Comparison of ENCODE assay signal across 8 cellular contexts in genomic region chr2:218291934-218292699, GRCh38. TPM values are rescaled to one million over a fixed set of nuclear protein-coding genes. Genes with fewer than 3 reads are reported as not detected.
A peak's percentile ranks its signal among the peaks of the same experiment; 100 is the strongest.
DNase-seq lines count a peak whose midpoint lies in the region; ATAC-seq and TF ChIP-seq lines count a peak whose summit lies in the region.

TSS of gene TMBIM1 (minus strand) at chr2:218292503. CDS start at chr2:218282141, 10,362 bp downstream.

- H3K4me3 Mint-ChIP-seq in nephron: peak within 1 kb of the TSS; percentile 63 to 89 (median 87)
- peak within 1 kb of the TSS; percentile 90 to 93 for H3K4me3 Mint-ChIP-seq in stimulated activated naive CD8-positive, alpha-beta T cell treated with anti-CD3 and anti-CD28 coated beads, Interleukin-15, amount 100 ng/mL, for 72 hours

- H3K9me2 ChIP-seq in OCI-LY7 (ENCODE audit: insufficient read depth, low read length): no peaks in the 10 kb centered on the region

- intact Hi-C loops in OCI-LY7 (cut with micrococcal nuclease; ENCODE audit: unreplicated experiment): loop anchor here (1.0 to 5.0 kb wide), 5 partner anchors 20 to 175 kb away; partner anchors contain the start of gene CTDSP1

- peaks cover 62% of the 10 kb centered on the region for H3K4me1 Mint-ChIP-seq in nephron
- H3K4me1 Mint-ChIP-seq in stimulated activated naive CD8-positive, alpha-beta T cell treated with anti-CD3 and anti-CD28 coated beads, Interleukin-15, amount 100 ng/mL, for 72 hours: peaks cover 74% of the 10 kb centered on the region

- H3K9me3 ChIP-seq in OCI-LY7 (ENCODE audit: low read length): no peaks in the 10 kb centered on the region

- peak; percentile 59 for ATAC-seq in GM18517 (IDR thresholded peaks at IDR 0.05; ENCODE audit: unreplicated experiment)
- ATAC-seq in HG03025 (IDR thresholded peaks at IDR 0.05; ENCODE audit: low FRiP score, unreplicated experiment): peak; percentile 68
- ATAC-seq in stimulated activated naive CD8-positive, alpha-beta T cell treated with anti-CD3 and anti-CD28 coated beads, Interleukin-15, amount 100 ng/mL, for 72 hours: peak; percentile 93

- no peaks in the 10 kb centered on the region for H3K36me3 ChIP-seq in OCI-LY7 (ENCODE audit: insufficient read depth, low read length)

- peak within 1 kb of the TSS; percentile 74; the same call in 1 of the 2 replicates for H2AFZ ChIP-seq in OCI-LY7 (ENCODE audit: low read length)

- peaks cover 35% of the 10 kb centered on the region for H3K79me2 ChIP-seq in OCI-LY7 (ENCODE audit: insufficient read depth, low read depth, low read length)

- DNase-seq in 8988T: peak; percentile 97
- peak; percentile 86 for DNase-seq in OCI-LY7 (ENCODE audit: low spot score)
- DNase-seq in activated T-helper 1 cell treated with anti-CD3 and anti-CD28 coated beads, Interleukin-2, amount 50 U/mL, for 16 hours (ENCODE audit: low read depth in 1 of 2, low spot score in 1 of 2): peak; percentile 56 to 71
- DNase-seq in fibroblast of mammary gland (ENCODE audit: low read depth): peak; percentile 61
- peak; percentile 80 to 88 for DNase-seq in stimulated activated naive CD8-positive, alpha-beta T cell treated with anti-CD3 and anti-CD28 coated beads, Interleukin-15, amount 100 ng/mL, for 72 hours

- no TSS peak for BruUV-seq in OCI-LY7 (replicated peaks; lab: Mats Ljungman, UMichigan)

- POLR2A ChIA-PET in OCI-LY7 (lab: Charles Lee): interaction anchor here (0.5 to 2.6 kb wide), 9 partner anchors 14 to 108 kb away, joined by 3 to 24 read pairs (median 4); partner anchors contain the start of genes AAMP, CTDSP1 and PNKD

- H3K27me3 Mint-ChIP-seq in nephron (ENCODE audit: low read depth): no peaks in the 10 kb centered on the region
- H3K27me3 Mint-ChIP-seq in stimulated activated naive CD8-positive, alpha-beta T cell treated with anti-CD3 and anti-CD28 coated beads, Interleukin-15, amount 100 ng/mL, for 72 hours: no peaks in the 10 kb centered on the region

- peak within 1 kb of the TSS; percentile 91 for H3K27ac ChIP-seq in OCI-LY7 (ENCODE audit: low read depth, low read length, poor library complexity, severe bottlenecking)

- no peaks in the 10 kb centered on the region for H3K9me3 Mint-ChIP-seq in nephron
- no peaks in the 10 kb centered on the region for H3K9me3 Mint-ChIP-seq in stimulated activated naive CD8-positive, alpha-beta T cell treated with anti-CD3 and anti-CD28 coated beads, Interleukin-15, amount 100 ng/mL, for 72 hours

- no peaks in the 10 kb centered on the region for H3K36me3 Mint-ChIP-seq in nephron (ENCODE audit: low read depth)

- H3K4me1 ChIP-seq in OCI-LY7 (ENCODE audit: insufficient read depth, low read length, poor library complexity, severe bottlenecking): peaks cover 68% of the 10 kb centered on the region

- peak within 1 kb of the TSS; percentile 94 for H3K4me2 ChIP-seq in OCI-LY7 (ENCODE audit: low read length)

- peak within 1 kb of the TSS; percentile 70 to 95 (median 87) for H3K27ac Mint-ChIP-seq in nephron
- H3K27ac Mint-ChIP-seq in stimulated activated naive CD8-positive, alpha-beta T cell treated with anti-CD3 and anti-CD28 coated beads, Interleukin-15, amount 100 ng/mL, for 72 hours: peak within 1 kb of the TSS; percentile 60 to 91

- H4K20me1 ChIP-seq in OCI-LY7 (ENCODE audit: insufficient read depth, low read length): no peaks in the 10 kb centered on the region

- H3K4me3 ChIP-seq in OCI-LY7 (ENCODE audit: low read depth, low read length, poor library complexity, severe bottlenecking) (peak within 1 kb of the TSS; percentile 89), fibroblast of mammary gland (ENCODE audit: control insufficient read depth, low read depth, low read length) (peak within 1 kb of the TSS; percentile 82)

- CTCF ChIA-PET in OCI-LY7 (lab: Charles Lee; ENCODE audit: unreplicated experiment): interaction anchor here (1.0 to 3.3 kb wide), 3 partner anchors 20 to 72 kb away, joined by 5 to 17 read pairs (median 14); partner anchors contain the start of gene CATIP

- TF ChIP-seq CTCF in OCI-LY7 (conservative IDR thresholded peaks at IDR 0.05; ENCODE audit: low read length) (peak; percentile 93), fibroblast of mammary gland (conservative IDR thresholded peaks at IDR 0.05; ENCODE audit: control insufficient read depth, insufficient read depth, low read depth, low read length) (peak; percentile 30), nephron (IDR thresholded peaks at IDR 0.05; ENCODE audit: unreplicated experiment in 3 of 3) (peak; percentile 94 to 97 (median 96))

RNA-seq across cellular contexts. Expression of gene TMBIM1, which starts in this region (rescaled TPM):
- total RNA-seq in OCI-LY7 (2014; rRNA removed; shearing (Covaris generic)): 18.9 and 30.3 TPM in 2 replicates
- 26.9 and 27.6 TPM in 2 replicates for total RNA-seq in OCI-LY7 (2022)

Comparison
In these comparisons a context has a peak if more than half of its experiments do, and no peak if none do; other contexts are left out.
1. Peak in every context shown above with its lines: DNase-seq, ATAC-seq, H3K4me3 ChIP-seq and H3K27ac ChIP-seq.
2. CTCF ChIP-seq: peak in every context shown above with its lines; median percentile 96 in nephron; 93 in OCI-LY7; 30 in fibroblast of mammary gland.